ENCODE assay signal across 8 cellular contexts in genomic region chr9:112486221-112487007, GRCh38. TPM values are rescaled to one million over a fixed set of nuclear protein-coding genes. Genes with fewer than 3 reads are reported as not detected.
DNase-seq lines count a peak whose midpoint lies in the region; ATAC-seq, FAIRE-seq and TF ChIP-seq lines count a peak whose summit lies in the region.

TSS of gene KIAA1958 (plus strand) at chr9:112486827. CDS start at chr9:112574081, 87,254 bp downstream.

- DNase-seq in GM12891 (ENCODE audit: insufficient read length, low spot score) (peak; percentile 86), NCI-H1092 (lab: John Stamatoyannopoulos, UW) (peak; percentile 81), T-helper 1 cell (peak; percentile 64 to 92 (median 67)), hepatic stellate cell (ENCODE audit: low spot score) (peak; percentile 70), renal cortical epithelial cell (ENCODE audit: low read depth) (peak; percentile 66), cerebellar nuclear complex (lab: John Stamatoyannopoulos, UW) (no peak)

- peak; percentile 93 for ATAC-seq in HG02623 (IDR thresholded peaks at IDR 0.05; ENCODE audit: unreplicated experiment)

- TF ChIP-seq POLR2A in GM12891 (IDR thresholded peaks at IDR 0.05; ENCODE audit: low read depth, low read length), result peak; percentile 94

- peak within 1 kb of the TSS; percentile 70 for H3K27ac ChIP-seq in angular gyrus (ENCODE audit: low read depth, low read length)

- FAIRE-seq in GM12891 (lab: Jason Lieb, UNC), result peak; percentile 98

TF ChIP-seq in GM12891, 5 proteins besides CTCF, POLR2A, EP300 and RAD21:
- TF ChIP-seq POU2F2 (IDR thresholded peaks at IDR 0.05; ENCODE audit: low read depth, low read length) (0 out of 2 replicates have a peak, but pooled peaks have one; percentile 36), POLR2AphosphoS5 (IDR thresholded peaks at IDR 0.05; ENCODE audit: low read depth, low read length) (peak; percentile 96), SPI1 (IDR thresholded peaks at IDR 0.05; ENCODE audit: low read depth, low read length) (no peak), PAX5 (IDR thresholded peaks at IDR 0.05; ENCODE audit: insufficient read depth, low read length, severe bottlenecking) (no peak), TAF1 (IDR thresholded peaks at IDR 0.05; ENCODE audit: low read depth, low read length) (peak; percentile 85)
TF ChIP-seq in GM12891: peak in this region for 3.

RNA-seq across cellular contexts. Expression of gene KIAA1958, which starts in this region (rescaled TPM):
- polyA plus RNA-seq in GM12891 (2012; ENCODE audit: low read depth, missing spikeins), result 2.4 TPM
- total RNA-seq in renal cortical epithelial cell, result 4.2 and 21.8 TPM in 2 replicates

Comparison
In these comparisons a context has a peak if more than half of its experiments do, and no peak if none do; other contexts are left out.
1. DNase-seq: peak in GM12891 (single experiment), NCI-H1092 (single experiment), T-helper 1 cell (5 of 5), hepatic stellate cell (single experiment) and renal cortical epithelial cell (single experiment); none in cerebellar nuclear complex (0 of 2).